ENCODE assay signal across 9 cellular contexts in the genomic region with DNA sequence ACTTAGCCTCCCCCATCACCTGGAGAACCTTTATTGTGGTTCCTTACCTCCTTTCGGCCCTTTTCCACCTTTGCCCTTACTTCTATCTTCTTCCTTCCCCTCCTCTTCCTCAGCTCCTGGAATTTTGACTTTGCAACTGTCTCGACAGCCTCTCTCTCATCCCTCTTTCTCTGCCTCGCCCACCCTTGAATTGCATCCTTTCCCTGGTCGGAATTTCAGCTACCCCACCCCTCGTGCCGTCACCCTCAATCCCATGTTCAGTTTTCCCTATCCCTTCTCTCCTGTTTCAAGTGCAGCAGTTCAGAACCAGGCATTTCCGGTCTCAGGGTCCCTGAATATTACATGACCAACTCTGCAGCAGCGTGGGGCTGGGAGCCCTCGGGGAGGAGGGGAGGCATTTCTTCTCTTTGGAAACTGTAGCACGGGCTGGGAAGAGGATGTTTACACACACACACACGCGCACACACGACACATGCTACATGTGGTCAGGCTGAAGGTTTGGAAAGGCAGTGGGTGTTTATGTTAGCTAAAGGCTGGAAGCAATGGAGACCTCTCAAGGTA. TPM values are rescaled to one million over a fixed set of nuclear protein-coding genes. Genes with fewer than 3 reads are reported as not detected.
DNase-seq lines count a peak whose midpoint lies in the region; ATAC-seq and TF ChIP-seq lines count a peak whose summit lies in the region.
"Had no signal": no experiment of that assay in that cellular context is flagged by ENCODE, and none has a peak within 500 bp of the region (broad histone marks: within the 10 kb centered on the region; RNA-seq: fewer than 3 reads in every experiment).

No MANE protein-coding gene starts in this region.

- POLR2A ChIA-PET in Caco-2 (lab: Charles Lee) = no interaction called here

- TF ChIP-seq CTCF in Caco-2 (IDR thresholded peaks at IDR 0.05; ENCODE audit: insufficient read depth in 1 of 2, low read depth in 1 of 2, low read length in 1 of 2, severe bottlenecking in 1 of 2, unreplicated experiment in 1 of 2) = no peak

- ATAC-seq in activated T-cell treated with anti-CD3 and anti-CD28 coated beads, Interleukin-2, amount 50 U/mL, for 4 hours = no peak
- ATAC-seq in HG03571 (IDR thresholded peaks at IDR 0.05; ENCODE audit: unreplicated experiment) = no peak

- no peaks in the 10 kb centered on the region for H3K27me3 Mint-ChIP-seq in Caco-2 (ENCODE audit: insufficient read depth, unreplicated experiment)
- no peaks in the 10 kb centered on the region for H3K27me3 Mint-ChIP-seq in activated T-cell treated with anti-CD3 and anti-CD28 coated beads, Interleukin-2, amount 50 U/mL, for 4 hours (ENCODE audit: low read depth)

- peak overlapping the region; percentile 78 for H3K4me3 ChIP-seq in Caco-2 (ENCODE audit: low read depth, low read length)
- H3K4me3 ChIP-seq in Jurkat, Clone E6-1 (ENCODE audit: low read length) = peak overlapping the region; percentile 56

- DNase-seq in Caco-2 = peak in 1 of 2 experiments; percentile 13
- no peak for DNase-seq in Jurkat, Clone E6-1 (ENCODE audit: low read depth, low spot score)
- no peak for DNase-seq in activated T-cell treated with anti-CD3 and anti-CD28 coated beads, Interleukin-2, amount 50 U/mL, for 4 hours
- peak; percentile 39 for DNase-seq in glomerular visceral epithelial cell (ENCODE audit: extremely low spot score)
- DNase-seq in pons (ENCODE audit: low spot score) = peak; percentile 67
- DNase-seq in NCI-H2029 (lab: John Stamatoyannopoulos, UW) = no peak
- no peak for DNase-seq in NCI-H446 treated with DMSO at 0.1 percent for 48 hours (lab: John Stamatoyannopoulos, UW)

- CTCF ChIA-PET in Caco-2 (lab: Charles Lee) = no interaction called here

- peaks cover 17% of the 10 kb centered on the region for H3K36me3 Mint-ChIP-seq in Caco-2 (ENCODE audit: insufficient read depth, unreplicated experiment)
- H3K36me3 Mint-ChIP-seq in activated T-cell treated with anti-CD3 and anti-CD28 coated beads, Interleukin-2, amount 50 U/mL, for 4 hours (ENCODE audit: insufficient read depth) = peaks cover 3% of the 10 kb centered on the region

- peak overlapping the region; percentile 82 for H3K27ac Mint-ChIP-seq in Caco-2 (ENCODE audit: unreplicated experiment)

- no peaks in the 10 kb centered on the region for H3K9me3 Mint-ChIP-seq in Caco-2 (ENCODE audit: unreplicated experiment)
- no peaks in the 10 kb centered on the region for H3K9me3 Mint-ChIP-seq in activated T-cell treated with anti-CD3 and anti-CD28 coated beads, Interleukin-2, amount 50 U/mL, for 4 hours

- H3K4me1 ChIP-seq in Caco-2 = peaks cover 13% of the 10 kb centered on the region

- intact Hi-C loops in Caco-2 (cut with micrococcal nuclease; ENCODE audit: unreplicated experiment) = no loop called here

- BruUV-seq in Caco-2 (replicated peaks; lab: Mats Ljungman, UMichigan) = TSS peak; percentile 48

- H3K36me3 ChIP-seq in Caco-2 (ENCODE audit: control insufficient read depth, insufficient read depth, low read length) = no peaks in the 10 kb centered on the region

- H3K27me3 ChIP-seq in Caco-2 (replicated peaks; ENCODE audit: control insufficient read depth, insufficient read depth, low read length) = no peaks in the 10 kb centered on the region

- peak overlapping the region; percentile 99 for H3K4me3 Mint-ChIP-seq in Caco-2 (ENCODE audit: unreplicated experiment)
- peak overlapping the region; percentile 94 for H3K4me3 Mint-ChIP-seq in activated T-cell treated with anti-CD3 and anti-CD28 coated beads, Interleukin-2, amount 50 U/mL, for 4 hours

- H3K4me1 Mint-ChIP-seq in Caco-2 (ENCODE audit: low read depth, unreplicated experiment) = peaks cover 6% of the 10 kb centered on the region
- peaks cover 34% of the 10 kb centered on the region for H3K4me1 Mint-ChIP-seq in activated T-cell treated with anti-CD3 and anti-CD28 coated beads, Interleukin-2, amount 50 U/mL, for 4 hours (ENCODE audit: low read depth)

- no peaks in the 10 kb centered on the region for H3K9me3 ChIP-seq in Caco-2

RNA-seq across cellular contexts. Expression of a gene that starts 0.9 kb away (rescaled TPM):
- 47.7 and 49.4 TPM in 2 replicates for total RNA-seq in Caco-2 (2022)
- polyA plus RNA-seq in Jurkat, Clone E6-1 (2012; ENCODE audit: insufficient read depth, insufficient read length) = 37.9 TPM
- total RNA-seq in activated T-cell treated with anti-CD3 and anti-CD28 coated beads, Interleukin-2, amount 50 U/mL, for 4 hours = 10 to 100 TPM; 43.3 to 51.5 (median 45.1) TPM

RNA-seq across cellular contexts. Expression of a gene that starts 27.1 kb away (rescaled TPM):
- total RNA-seq in Caco-2 (2022) = 46.5 and 47.2 TPM in 2 replicates
- polyA plus RNA-seq in Jurkat, Clone E6-1 (2012; ENCODE audit: insufficient read depth, insufficient read length) = 18.2 TPM
- 10 to 100 TPM in 1 of 3 donors, 1 to 10 TPM in 2; 6.5 to 12.6 (median 8.9) TPM for total RNA-seq in activated T-cell treated with anti-CD3 and anti-CD28 coated beads, Interleukin-2, amount 50 U/mL, for 4 hours

RNA-seq across cellular contexts. Expression of a gene that starts 38.1 kb away (rescaled TPM):
- 133 and 136 TPM in 2 replicates for total RNA-seq in Caco-2 (2022)
- polyA plus RNA-seq in Jurkat, Clone E6-1 (2012; ENCODE audit: insufficient read depth, insufficient read length) = 352 TPM
- total RNA-seq in activated T-cell treated with anti-CD3 and anti-CD28 coated beads, Interleukin-2, amount 50 U/mL, for 4 hours = 100 to 1,000 TPM; 283 to 292 (median 291) TPM

RNA-seq across cellular contexts. Expression of a gene that starts 45.3 kb away (rescaled TPM):
- total RNA-seq in Caco-2 (2022) = 11.8 and 15.6 TPM in 2 replicates
- polyA plus RNA-seq in Jurkat, Clone E6-1 (2012; ENCODE audit: insufficient read depth, insufficient read length) = not detected
- total RNA-seq in activated T-cell treated with anti-CD3 and anti-CD28 coated beads, Interleukin-2, amount 50 U/mL, for 4 hours = not detected
- total RNA-seq: activated CD8-positive, alpha-beta memory T cell treated with anti-CD3 and anti-CD28 coated beads for 36 hours had no signal

Comparison
In these comparisons a context has a peak if more than half of its experiments do, and no peak if none do; other contexts are left out.
1. DNase-seq: peak in glomerular visceral epithelial cell (single experiment) and pons (single experiment); none in Jurkat, Clone E6-1 (single experiment), activated T-cell treated with anti-CD3 and anti-CD28 coated beads, Interleukin-2, amount 50 U/mL, for 4 hours (single experiment), NCI-H2029 (single experiment) and NCI-H446 treated with DMSO at 0.1 percent for 48 hours (single experiment).